ENCODE assay signal across 12 cellular contexts in genomic region chr16:49513040-49513439, GRCh38.
A peak's percentile ranks its signal among the peaks of the same experiment; 100 is the strongest.
DNase-seq lines count a peak whose midpoint lies in the region; TF ChIP-seq lines count a peak whose summit lies in the region.
"Had no signal": no experiment of that assay in that cellular context is flagged by ENCODE, and none has a peak within 500 bp of the region (broad histone marks: within the 10 kb centered on the region; RNA-seq: fewer than 3 reads in every experiment).

No MANE protein-coding gene starts in this region.

- H3K9me3 Mint-ChIP-seq in nephron: no peaks in the 10 kb centered on the region
- H3K9me3 Mint-ChIP-seq: activated naive CD4-positive, alpha-beta T cell treated with anti-CD3 and anti-CD28 coated beads, Interleukin-2, amount 50 U/mL, for 24 hours; natural killer cell treated with Interleukin-12 subunit alpha and Interleukin-12 subunit beta and Interleukin-15 and Interleukin-18, amount 100 ng/mL, for 72 hours had no signal

- peak in 2 of 3 experiments; percentile 21 to 29 for TF ChIP-seq CTCF in nephron (IDR thresholded peaks at IDR 0.05; ENCODE audit: unreplicated experiment in 3 of 3)

- DNase-seq in NCI-H524 (lab: John Stamatoyannopoulos, UW) (peak; percentile 45 to 78), NCI-H524 treated with DMSO at 0.1 percent for 48 hours (lab: John Stamatoyannopoulos, UW) (no peak), UCSD-AML1 (lab: John Stamatoyannopoulos, UW; ENCODE audit: unreplicated experiment) (peak; percentile 38), AG08395 (ENCODE audit: low spot score) (no peak), occipital lobe (lab: John Stamatoyannopoulos, UW) (no peak), epidermal melanocyte (ENCODE audit: insufficient read length, low spot score) (no peak)
- DNase-seq in Jurkat, Clone E6-1 (ENCODE audit: low read depth, low spot score): peak; percentile 10
- DNase-seq: PC-9; stimulated activated CD4-positive, alpha-beta T cell treated with anti-CD3 and anti-CD28 coated beads, Interleukin-2, amount 100 ng/mL, for 24 hours had no signal

- peaks cover 4% of the 10 kb centered on the region for H3K36me3 Mint-ChIP-seq in nephron (ENCODE audit: low read depth)
- H3K36me3 Mint-ChIP-seq: activated naive CD4-positive, alpha-beta T cell treated with anti-CD3 and anti-CD28 coated beads, Interleukin-2, amount 50 U/mL, for 24 hours; natural killer cell treated with Interleukin-12 subunit alpha and Interleukin-12 subunit beta and Interleukin-15 and Interleukin-18, amount 100 ng/mL, for 72 hours had no signal

- peaks cover 4% of the 10 kb centered on the region for H3K4me1 Mint-ChIP-seq in nephron
- H3K4me1 Mint-ChIP-seq: activated naive CD4-positive, alpha-beta T cell treated with anti-CD3 and anti-CD28 coated beads, Interleukin-2, amount 50 U/mL, for 24 hours had no signal

- H3K4me3 Mint-ChIP-seq in nephron: no peak overlapping the region
- H3K4me3 Mint-ChIP-seq: activated naive CD4-positive, alpha-beta T cell treated with anti-CD3 and anti-CD28 coated beads, Interleukin-2, amount 50 U/mL, for 24 hours; natural killer cell treated with Interleukin-12 subunit alpha and Interleukin-12 subunit beta and Interleukin-15 and Interleukin-18, amount 100 ng/mL, for 72 hours had no signal

- H3K27ac Mint-ChIP-seq in nephron: no peak overlapping the region
- H3K27ac Mint-ChIP-seq: activated naive CD4-positive, alpha-beta T cell treated with anti-CD3 and anti-CD28 coated beads, Interleukin-2, amount 50 U/mL, for 24 hours; natural killer cell treated with Interleukin-12 subunit alpha and Interleukin-12 subunit beta and Interleukin-15 and Interleukin-18, amount 100 ng/mL, for 72 hours had no signal

- H3K4me3 ChIP-seq in Jurkat, Clone E6-1 (ENCODE audit: low read length): no peak overlapping the region
- H3K4me3 ChIP-seq: PC-9 had no signal

- no peaks in the 10 kb centered on the region for H3K27me3 Mint-ChIP-seq in nephron (ENCODE audit: low read depth)
- H3K27me3 Mint-ChIP-seq: activated naive CD4-positive, alpha-beta T cell treated with anti-CD3 and anti-CD28 coated beads, Interleukin-2, amount 50 U/mL, for 24 hours; natural killer cell treated with Interleukin-12 subunit alpha and Interleukin-12 subunit beta and Interleukin-15 and Interleukin-18, amount 100 ng/mL, for 72 hours had no signal

Comparison
In these comparisons a context has a peak if more than half of its experiments do, and no peak if none do; other contexts are left out.
1. DNase-seq: peak in NCI-H524 (2 of 2), Jurkat, Clone E6-1 (single experiment) and UCSD-AML1 (single experiment); none in NCI-H524 treated with DMSO at 0.1 percent for 48 hours (single experiment), AG08395 (single experiment), occipital lobe (single experiment) and epidermal melanocyte (single experiment).